ENCODE assay signal across 19 cellular contexts in the genomic region with DNA sequence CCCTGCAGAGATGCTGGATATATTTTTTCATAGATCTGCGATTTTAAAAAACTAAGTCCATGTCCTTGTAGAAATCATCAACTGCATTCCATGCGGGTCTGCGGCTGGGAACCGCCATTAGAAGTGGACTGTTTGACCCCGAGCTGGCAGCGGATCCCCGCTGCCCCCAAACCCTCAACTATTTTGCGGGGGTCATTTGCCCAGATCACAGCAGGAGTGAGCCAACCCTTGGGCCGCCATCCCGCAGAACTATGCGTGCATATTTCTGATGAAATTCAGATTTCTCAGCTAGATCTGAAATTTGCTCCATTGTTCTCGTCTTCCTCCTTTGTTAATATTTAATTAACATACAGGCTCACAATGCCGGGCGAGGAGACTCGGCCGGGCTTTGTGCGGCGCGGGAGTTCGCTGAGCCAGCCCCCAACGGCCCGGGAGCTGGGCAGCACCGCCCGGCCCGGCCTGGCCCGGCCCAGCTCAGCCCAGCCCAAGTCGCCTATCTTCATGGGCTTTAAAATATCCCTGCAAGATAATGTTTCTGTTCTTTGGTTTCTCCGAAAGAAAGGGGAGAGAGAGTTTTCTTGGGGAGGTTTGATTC. TPM values are rescaled to one million over a fixed set of nuclear protein-coding genes. Genes with fewer than 3 reads are reported as not detected.
DNase-seq lines count a peak whose midpoint lies in the region; ATAC-seq and TF ChIP-seq lines count a peak whose summit lies in the region.
"Had no signal": no experiment of that assay in that cellular context is flagged by ENCODE, and none has a peak within 500 bp of the region (broad histone marks: within the 10 kb centered on the region; RNA-seq: fewer than 3 reads in every experiment).

No MANE protein-coding gene starts in this region.

- H3K4me3 Mint-ChIP-seq in activated naive CD4-positive, alpha-beta T cell treated with anti-CD3 and anti-CD28 coated beads, Interleukin-2, amount 10 ng/mL, durations not matched to agents 7 days and 5 days = no peak overlapping the region
- peak overlapping the region in 9 of 10 donors; percentile 23 to 76 (median 55) for H3K4me3 Mint-ChIP-seq in naive thymus-derived CD4-positive, alpha-beta T cell
- peak overlapping the region; percentile 82 for H3K4me3 Mint-ChIP-seq in type B pancreatic cell

- H3K36me3 ChIP-seq in naive thymus-derived CD4-positive, alpha-beta T cell (ENCODE audit: control insufficient read depth in 2 of 3, insufficient read depth in 3 of 3, low read length in 3 of 3) = no peaks in the 10 kb centered on the region
- H3K36me3 ChIP-seq: tibial nerve had no signal

- TF ChIP-seq CTCF in astrocyte of the cerebellum (IDR thresholded peaks at IDR 0.05; ENCODE audit: low read depth, low read length, missing control alignments) = no peak
- no peak for TF ChIP-seq CTCF in type B pancreatic cell (conservative IDR thresholded peaks at IDR 0.05)

- peak overlapping the region; percentile 81 for H3K27ac Mint-ChIP-seq in activated naive CD4-positive, alpha-beta T cell treated with anti-CD3 and anti-CD28 coated beads, Interleukin-2, amount 10 ng/mL, durations not matched to agents 7 days and 5 days
- peak overlapping the region in 1 of 9 donors; percentile 88 for H3K27ac Mint-ChIP-seq in naive thymus-derived CD4-positive, alpha-beta T cell
- no peak overlapping the region for H3K27ac Mint-ChIP-seq in type B pancreatic cell

- H3K4me1 ChIP-seq in naive thymus-derived CD4-positive, alpha-beta T cell (ENCODE audit: control insufficient read depth in 2 of 2, insufficient read depth in 2 of 2, low read length in 2 of 2) = no peaks in the 10 kb centered on the region

- H3K9me3 ChIP-seq in naive thymus-derived CD4-positive, alpha-beta T cell (ENCODE audit: control insufficient read depth in 2 of 3, low read length in 3 of 3) = no peaks in the 10 kb centered on the region
- H3K9me3 ChIP-seq: tibial nerve had no signal

- intact Hi-C loops in naive thymus-derived CD4-positive, alpha-beta T cell (cut with micrococcal nuclease) = loop anchor here in 1 of 2 donors (5.0 kb wide), 2 partner anchors 347 to 1562 kb away; no protein-coding TSS in a partner anchor

- DNase-seq in activated naive CD4-positive, alpha-beta T cell treated with anti-CD3 and anti-CD28 coated beads, Interleukin-2, amount 10 ng/mL, durations not matched to agents 7 days and 5 days = no peak
- DNase-seq in activated naive CD4-positive, alpha-beta T cell treated with anti-CD3 and anti-CD28 coated beads, Interleukin-2, amount 50 U/mL, for 16 hours = no peak
- no peak for DNase-seq in astrocyte of the cerebellum (ENCODE audit: low read depth)
- no peak for DNase-seq in naive thymus-derived CD4-positive, alpha-beta T cell
- DNase-seq in type B pancreatic cell (ENCODE audit: extremely low spot score, unreplicated experiment) = no peak
- DNase-seq: activated CD4-positive, CD25-positive, alpha-beta regulatory T cell; DND-41; KBM-7; NCI-H2029; NCI-H510A treated with DMSO at 0.1 percent for 48 hours; stimulated activated naive CD4-positive, alpha-beta T cell treated with Interleukin-2 at 50 U/mL for 16 hours had no signal

- no peaks in the 10 kb centered on the region for H3K9me3 Mint-ChIP-seq in activated naive CD4-positive, alpha-beta T cell treated with anti-CD3 and anti-CD28 coated beads, Interleukin-2, amount 10 ng/mL, durations not matched to agents 7 days and 5 days
- H3K9me3 Mint-ChIP-seq in naive thymus-derived CD4-positive, alpha-beta T cell = no peaks in the 10 kb centered on the region
- H3K9me3 Mint-ChIP-seq in type B pancreatic cell = no peaks in the 10 kb centered on the region

- in situ Hi-C loops in astrocyte of the cerebellum (cut with HindIII; ENCODE audit: low sequenced_read_pairs) = no loop called here

- H3K4me1 Mint-ChIP-seq in activated naive CD4-positive, alpha-beta T cell treated with anti-CD3 and anti-CD28 coated beads, Interleukin-2, amount 10 ng/mL, durations not matched to agents 7 days and 5 days = peaks cover 13% of the 10 kb centered on the region
- peaks cover 6 to 28% (median 22%) of the 10 kb centered on the region in 7 donors for H3K4me1 Mint-ChIP-seq in naive thymus-derived CD4-positive, alpha-beta T cell
- no peaks in the 10 kb centered on the region for H3K4me1 Mint-ChIP-seq in type B pancreatic cell (ENCODE audit: unreplicated experiment)

- no peaks in the 10 kb centered on the region for H3K36me3 Mint-ChIP-seq in activated naive CD4-positive, alpha-beta T cell treated with anti-CD3 and anti-CD28 coated beads, Interleukin-2, amount 10 ng/mL, durations not matched to agents 7 days and 5 days
- peaks cover 0 to 5% (median 0%) of the 10 kb centered on the region in 5 donors for H3K36me3 Mint-ChIP-seq in naive thymus-derived CD4-positive, alpha-beta T cell
- no peaks in the 10 kb centered on the region for H3K36me3 Mint-ChIP-seq in type B pancreatic cell

- POLR2A ChIA-PET in naive thymus-derived CD4-positive, alpha-beta T cell (lab: Charles Lee) = no interaction called here

- H3K4me3 ChIP-seq in astrocyte of the cerebellum (ENCODE audit: low read depth, low read length) = peak overlapping the region; percentile 46
- H3K4me3 ChIP-seq in naive thymus-derived CD4-positive, alpha-beta T cell (ENCODE audit: low read length) = no peak overlapping the region
- H3K4me3 ChIP-seq: tibial nerve had no signal

- CTCF ChIA-PET in activated naive CD4-positive, alpha-beta T cell treated with anti-CD3 and anti-CD28 coated beads, Interleukin-2, amount 10 ng/mL, durations not matched to agents 7 days and 5 days (lab: Charles Lee) = interaction anchor here (1.0 kb wide), 2 partner anchors 19 to 80 kb away, joined by 3 read pairs; no protein-coding TSS in a partner anchor
- CTCF ChIA-PET in naive thymus-derived CD4-positive, alpha-beta T cell (lab: Charles Lee) = no interaction called here

- H3K27me3 ChIP-seq in naive thymus-derived CD4-positive, alpha-beta T cell (ENCODE audit: control insufficient read depth in 2 of 2, insufficient read depth in 2 of 2, low read length in 2 of 2) = peaks cover 3 to 19% of the 10 kb centered on the region in 2 donors

- no peak for ATAC-seq in naive thymus-derived CD4-positive, alpha-beta T cell
- ATAC-seq in HG03432 (IDR thresholded peaks at IDR 0.05; ENCODE audit: unreplicated experiment) (no peak), HG03378 (IDR thresholded peaks at IDR 0.05; ENCODE audit: unreplicated experiment) (no peak), GM19467 (IDR thresholded peaks at IDR 0.05; ENCODE audit: unreplicated experiment) (no peak)
- ATAC-seq: Right ventricle myocardium inferior had no signal

- H3K27ac ChIP-seq in naive thymus-derived CD4-positive, alpha-beta T cell (ENCODE audit: low read depth, low read length) = no peak overlapping the region
- H3K27ac ChIP-seq: tibial nerve had no signal

- peaks cover 96% of the 10 kb centered on the region for H3K27me3 Mint-ChIP-seq in activated naive CD4-positive, alpha-beta T cell treated with anti-CD3 and anti-CD28 coated beads, Interleukin-2, amount 10 ng/mL, durations not matched to agents 7 days and 5 days
- peaks cover 64 to 83% (median 75%) of the 10 kb centered on the region in 5 donors for H3K27me3 Mint-ChIP-seq in naive thymus-derived CD4-positive, alpha-beta T cell
- peaks cover 88% of the 10 kb centered on the region for H3K27me3 Mint-ChIP-seq in type B pancreatic cell

RNA-seq across cellular contexts. Expression of a gene that starts 2.0 kb away (rescaled TPM):
- total RNA-seq in naive thymus-derived CD4-positive, alpha-beta T cell = not detected
- polyA plus RNA-seq in naive thymus-derived CD4-positive, alpha-beta T cell = not detected
- total RNA-seq in type B pancreatic cell (ENCODE audit: low replicate concordance) = 0.07 and 0.94 TPM in 2 replicates
- total RNA-seq: lung microvascular endothelial cell; T-helper 2 cell treated with Interferon-gamma antibody and Interleukin-4, amounts not matched to agents 100 ng/mL and 5 ng/mL, for 36 hours had no signal
- polyA plus RNA-seq: neural cell had no signal
